19 cellular contexts compared by ENCODE assay signal in genomic region chr11:10273738-10274137, GRCh38. TPM values are rescaled to one million over a fixed set of nuclear protein-coding genes. Genes with fewer than 3 reads are reported as not detected.
DNase-seq lines count a peak whose midpoint lies in the region; ATAC-seq and TF ChIP-seq lines count a peak whose summit lies in the region.
"Had no signal": no experiment of that assay in that cellular context is flagged by ENCODE, and none has a peak within 500 bp of the region (broad histone marks: within the 10 kb centered on the region; RNA-seq: fewer than 3 reads in every experiment).

No MANE protein-coding gene starts in this region.

- H3K27ac ChIP-seq in SK-N-MC: peak overlapping the region; percentile 65; the same call in 1 of the 2 replicates
- H3K27ac ChIP-seq in thyroid gland: peak overlapping the region in 2 of 3 donors; percentile 41 to 57

- peaks cover 7 to 17% of the 10 kb centered on the region in 2 donors for H3K4me1 ChIP-seq in thyroid gland

- no peaks in the 10 kb centered on the region for H3K9me3 Mint-ChIP-seq in activated naive CD8-positive, alpha-beta T cell treated with anti-CD3 and anti-CD28 coated beads, Interleukin-2, amount 50 U/mL, for 24 hours
- no peaks in the 10 kb centered on the region for H3K9me3 Mint-ChIP-seq in activated naive CD8-positive, alpha-beta T cell treated with anti-CD3 and anti-CD28 coated beads for 36 hours
- no peaks in the 10 kb centered on the region for H3K9me3 Mint-ChIP-seq in mesothelial cell of epicardium
- H3K9me3 Mint-ChIP-seq: CD8-positive, alpha-beta T cell had no signal

- no peak overlapping the region for H3K27ac Mint-ChIP-seq in activated naive CD8-positive, alpha-beta T cell treated with anti-CD3 and anti-CD28 coated beads, Interleukin-2, amount 50 U/mL, for 24 hours
- H3K27ac Mint-ChIP-seq in activated naive CD8-positive, alpha-beta T cell treated with anti-CD3 and anti-CD28 coated beads for 36 hours: no peak overlapping the region
- peak overlapping the region; percentile 10 for H3K27ac Mint-ChIP-seq in mesothelial cell of epicardium
- H3K27ac Mint-ChIP-seq: CD8-positive, alpha-beta T cell had no signal

- peak; percentile 85 for ATAC-seq in activated naive CD8-positive, alpha-beta T cell treated with anti-CD3 and anti-CD28 coated beads, Interleukin-2, amount 50 U/mL, for 24 hours
- no peak for ATAC-seq in HG03196 (IDR thresholded peaks at IDR 0.05; ENCODE audit: unreplicated experiment)
- no peak for ATAC-seq in HG03469 (IDR thresholded peaks at IDR 0.05; ENCODE audit: unreplicated experiment)
- no peak for ATAC-seq in GM18520 (IDR thresholded peaks at IDR 0.05; ENCODE audit: unreplicated experiment)
- ATAC-seq: CD8-positive, alpha-beta T cell; SK-N-SH treated with all-trans-retinoic acid at 6 μM for 48 hours had no signal

- no peaks in the 10 kb centered on the region for H3K36me3 ChIP-seq in SK-N-MC (ENCODE audit: insufficient read depth, low read length)
- no peaks in the 10 kb centered on the region for H3K36me3 ChIP-seq in thyroid gland

- no peaks in the 10 kb centered on the region for H3K9me3 ChIP-seq in SK-N-MC (ENCODE audit: low read depth, low read length)
- no peaks in the 10 kb centered on the region for H3K9me3 ChIP-seq in thyroid gland

- H3K4me3 ChIP-seq in SK-N-MC (no peak overlapping the region), thyroid gland (replicated peaks in 1 of 3) (no peak overlapping the region)

- TF ChIP-seq CTCF in mesothelial cell of epicardium (IDR thresholded peaks at IDR 0.05; ENCODE audit: unreplicated experiment) (no peak), thyroid gland (IDR thresholded peaks at IDR 0.05) (no peak)

- peaks cover 15% of the 10 kb centered on the region for H3K4me1 Mint-ChIP-seq in activated naive CD8-positive, alpha-beta T cell treated with anti-CD3 and anti-CD28 coated beads, Interleukin-2, amount 50 U/mL, for 24 hours
- H3K4me1 Mint-ChIP-seq in activated naive CD8-positive, alpha-beta T cell treated with anti-CD3 and anti-CD28 coated beads for 36 hours: peaks cover 10% of the 10 kb centered on the region
- peaks cover 24% of the 10 kb centered on the region for H3K4me1 Mint-ChIP-seq in mesothelial cell of epicardium

- no peak for DNase-seq in activated naive CD8-positive, alpha-beta T cell treated with anti-CD3 and anti-CD28 coated beads, Interleukin-2, amount 50 U/mL, for 24 hours
- DNase-seq in activated naive CD8-positive, alpha-beta T cell treated with anti-CD3 and anti-CD28 coated beads for 36 hours: no peak
- DNase-seq in SK-N-MC (ENCODE audit: low read depth, low spot score) (no peak), mesothelial cell of epicardium (ENCODE audit: low spot score in 2 of 2, unreplicated experiment in 2 of 2) (no peak), thyroid gland (no peak)
- DNase-seq: 8988T; CD8-positive, alpha-beta T cell; H7; KBM-7; NCI-H1417 treated with DMSO at 0.1 percent for 48 hours; NCI-H2029; NCI-H2171; NCI-H446 treated with DMSO at 0.1 percent for 48 hours; NCI-H748 treated with DMSO at 0.1 percent for 48 hours; SHP77 had no signal

- no peaks in the 10 kb centered on the region for H3K27me3 Mint-ChIP-seq in activated naive CD8-positive, alpha-beta T cell treated with anti-CD3 and anti-CD28 coated beads, Interleukin-2, amount 50 U/mL, for 24 hours
- no peaks in the 10 kb centered on the region for H3K27me3 Mint-ChIP-seq in activated naive CD8-positive, alpha-beta T cell treated with anti-CD3 and anti-CD28 coated beads for 36 hours
- H3K27me3 Mint-ChIP-seq in mesothelial cell of epicardium (ENCODE audit: low read depth): no peaks in the 10 kb centered on the region

- no peaks in the 10 kb centered on the region for H3K36me3 Mint-ChIP-seq in activated naive CD8-positive, alpha-beta T cell treated with anti-CD3 and anti-CD28 coated beads, Interleukin-2, amount 50 U/mL, for 24 hours (ENCODE audit: low read depth)
- peaks cover 5% of the 10 kb centered on the region for H3K36me3 Mint-ChIP-seq in activated naive CD8-positive, alpha-beta T cell treated with anti-CD3 and anti-CD28 coated beads for 36 hours
- no peaks in the 10 kb centered on the region for H3K36me3 Mint-ChIP-seq in mesothelial cell of epicardium
- H3K36me3 Mint-ChIP-seq: CD8-positive, alpha-beta T cell had no signal

- no peak overlapping the region for H3K9ac ChIP-seq in SK-N-MC (ENCODE audit: insufficient read length)

- intact Hi-C loops in thyroid gland (cut with DNase I): no loop called here

- no peak for TF ChIP-seq POLR2A in thyroid gland (IDR thresholded peaks at IDR 0.05)

- H3K27me3 ChIP-seq in thyroid gland: no peaks in the 10 kb centered on the region

- H3K4me3 Mint-ChIP-seq in activated naive CD8-positive, alpha-beta T cell treated with anti-CD3 and anti-CD28 coated beads, Interleukin-2, amount 50 U/mL, for 24 hours: no peak overlapping the region
- no peak overlapping the region for H3K4me3 Mint-ChIP-seq in activated naive CD8-positive, alpha-beta T cell treated with anti-CD3 and anti-CD28 coated beads for 36 hours
- H3K4me3 Mint-ChIP-seq in mesothelial cell of epicardium: no peak overlapping the region
- H3K4me3 Mint-ChIP-seq: CD8-positive, alpha-beta T cell had no signal

RNA-seq across cellular contexts. Expression of gene SBF2, which starts 20.3 kb away (rescaled TPM):
- total RNA-seq in activated naive CD8-positive, alpha-beta T cell treated with anti-CD3 and anti-CD28 coated beads for 36 hours: 1 to 10 TPM; 6.0 to 6.1 TPM
- total RNA-seq in mesothelial cell of epicardium: 44.7 to 58.4 TPM (median 53.1 TPM) in 3 replicates
- total RNA-seq in thyroid gland: 10 to 100 TPM; 67.5 to 92.9 (median 71.6) TPM

RNA-seq across cellular contexts. Expression of gene ADM, which starts 31.1 kb away (rescaled TPM):
- total RNA-seq in activated naive CD8-positive, alpha-beta T cell treated with anti-CD3 and anti-CD28 coated beads for 36 hours: 1 to 10 TPM; 1.5 to 2.1 TPM
- total RNA-seq in mesothelial cell of epicardium (12.8 to 13.8 TPM (median 13.3 TPM) in 3 replicates), thyroid gland (10 to 100 TPM in 3 of 4 donors, 1 to 10 TPM in 1; 8.0 to 69.1 (median 20.5) TPM)
